In the genomic region with DNA sequence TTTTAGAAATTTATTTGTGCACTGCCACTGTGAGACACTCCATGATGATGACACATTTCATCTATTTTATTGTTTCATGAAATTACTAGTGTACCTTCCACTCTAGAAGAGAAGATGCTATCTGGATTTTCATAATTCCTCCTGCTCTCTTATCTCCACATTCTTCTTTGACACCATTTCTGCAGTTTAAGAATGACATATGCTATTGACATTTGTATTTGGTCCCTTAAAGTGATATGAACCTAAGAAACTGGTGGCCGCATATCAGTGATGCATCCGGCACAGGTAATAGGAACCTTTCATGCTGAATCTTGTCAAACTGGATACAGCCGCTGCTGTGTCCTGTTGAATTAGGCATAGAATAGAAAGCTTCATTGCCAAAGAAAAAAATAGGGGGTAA, we compare ENCODE assay signal across 22 cellular contexts.
"Had no signal": no experiment of that assay in that cellular context is flagged by ENCODE, and none has a peak within 500 bp of the region (broad histone marks: within the 10 kb centered on the region; RNA-seq: fewer than 3 reads in every experiment).

No MANE protein-coding gene starts in this region.

- H3K27me3 ChIP-seq: testis, upper lobe of left lung had no signal

- H3K27ac Mint-ChIP-seq: nephron; stimulated activated effector memory CD8-positive, alpha-beta T cell treated with anti-CD3 and anti-CD28 coated beads, Interleukin-12 subunit alpha, Interleukin-12 subunit beta, amount 100 ng/mL, for 72 hours had no signal

- H3K36me3 Mint-ChIP-seq: stimulated activated effector memory CD8-positive, alpha-beta T cell treated with anti-CD3 and anti-CD28 coated beads, Interleukin-12 subunit alpha, Interleukin-12 subunit beta, amount 100 ng/mL, for 72 hours; T-cell had no signal

- H3K36me3 ChIP-seq: lower lobe of right lung, sigmoid colon, stomach, upper lobe of left lung had no signal

- H3K4me3 Mint-ChIP-seq: nephron; stimulated activated effector memory CD8-positive, alpha-beta T cell treated with anti-CD3 and anti-CD28 coated beads, Interleukin-12 subunit alpha, Interleukin-12 subunit beta, amount 100 ng/mL, for 72 hours had no signal

- H3K9me3 ChIP-seq: lower lobe of right lung, sigmoid colon, stomach, testis, upper lobe of left lung had no signal

- H3K9me3 Mint-ChIP-seq: stimulated activated effector memory CD8-positive, alpha-beta T cell treated with anti-CD3 and anti-CD28 coated beads, Interleukin-12 subunit alpha, Interleukin-12 subunit beta, amount 100 ng/mL, for 72 hours; T-cell had no signal

- H3K4me1 ChIP-seq: lower lobe of right lung, sigmoid colon, stomach, testis, upper lobe of left lung had no signal

- H3K4me1 Mint-ChIP-seq: nephron had no signal

- FAIRE-seq: bronchial epithelial cell, frontal cortex, keratinocyte had no signal

- H3K27ac ChIP-seq: lower lobe of right lung, sigmoid colon, stomach, testis, upper lobe of left lung, VCaP had no signal

- ATAC-seq: lower lobe of right lung; stimulated activated effector memory CD8-positive, alpha-beta T cell treated with anti-CD3 and anti-CD28 coated beads, Interleukin-12 subunit alpha, Interleukin-12 subunit beta, amount 100 ng/mL, for 72 hours; T-cell had no signal

- H3K4me3 ChIP-seq: lower lobe of right lung, sigmoid colon, stomach, testis, upper lobe of left lung had no signal

- DNase-seq: activated CD4-positive, alpha-beta T cell treated with anti-CD3 and anti-CD28 coated beads for 1 hour; activated CD8-positive, alpha-beta memory T cell treated with anti-CD3 and anti-CD28 coated beads for 24 hours; activated CD8-positive, alpha-beta memory T cell treated with anti-CD3 and anti-CD28 coated beads, Interleukin-2, amount 50 U/mL, for 48 hours; activated gamma-delta T cell treated with Interleukin-2 at 50 U/mL for 16 hours; cerebellar nuclear complex; cortex of kidney; hypothalamus; lower lobe of right lung; nucleus accumbens; sigmoid colon; stimulated activated CD4-positive, alpha-beta T cell treated with anti-CD3 and anti-CD28 coated beads, Interleukin-4, amount 100 ng/mL, for 24 hours; stomach; T-cell; T1000; testis; upper lobe of left lung had no signal
